8 cellular contexts compared by ENCODE assay signal in the genomic region with DNA sequence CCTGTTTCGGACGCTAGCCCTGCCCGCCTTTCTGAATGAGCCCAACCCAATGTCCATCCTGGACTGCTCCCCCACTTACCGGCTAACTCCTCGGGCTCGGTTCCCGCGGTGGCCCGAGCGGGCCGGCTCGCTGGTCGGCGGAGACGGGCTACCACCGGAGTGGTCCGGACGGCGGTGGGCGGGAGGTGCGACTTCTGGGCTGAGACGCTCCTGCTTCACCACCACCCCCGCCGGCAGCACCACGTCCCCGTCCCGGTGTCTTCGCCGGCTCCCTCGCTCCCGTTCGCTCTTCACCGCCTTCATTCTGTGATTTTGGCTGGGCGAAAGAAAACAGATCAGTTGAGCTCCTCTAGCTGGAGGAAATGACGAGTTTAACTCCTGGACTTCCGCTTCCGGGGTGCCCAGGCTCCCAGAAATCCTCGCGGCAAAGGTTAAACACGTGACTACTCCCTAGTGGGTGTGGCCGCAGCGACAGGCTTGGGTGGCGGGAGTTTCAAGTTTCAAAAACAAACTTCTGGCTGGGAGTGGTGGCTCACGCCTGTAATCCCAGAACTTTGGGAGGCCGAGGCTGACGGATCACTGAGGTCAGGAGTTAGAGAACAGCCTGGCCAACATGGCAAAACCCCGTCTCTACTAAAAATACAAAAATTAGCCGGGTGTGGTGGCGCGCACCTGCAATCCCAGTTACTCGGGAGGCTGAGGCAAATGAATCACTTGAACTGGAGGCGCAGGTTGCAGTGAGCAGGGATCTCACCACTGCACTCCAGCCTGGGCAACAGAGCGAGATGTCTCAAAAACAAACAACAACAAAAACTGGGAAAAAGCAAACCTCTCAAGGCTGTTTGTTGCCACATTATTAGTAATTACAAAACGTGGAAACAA. TPM values are rescaled to one million over a fixed set of nuclear protein-coding genes. Genes with fewer than 3 reads are reported as not detected.
DNase-seq lines count a peak whose midpoint lies in the region; ATAC-seq and TF ChIP-seq lines count a peak whose summit lies in the region.

A gene with protein sequence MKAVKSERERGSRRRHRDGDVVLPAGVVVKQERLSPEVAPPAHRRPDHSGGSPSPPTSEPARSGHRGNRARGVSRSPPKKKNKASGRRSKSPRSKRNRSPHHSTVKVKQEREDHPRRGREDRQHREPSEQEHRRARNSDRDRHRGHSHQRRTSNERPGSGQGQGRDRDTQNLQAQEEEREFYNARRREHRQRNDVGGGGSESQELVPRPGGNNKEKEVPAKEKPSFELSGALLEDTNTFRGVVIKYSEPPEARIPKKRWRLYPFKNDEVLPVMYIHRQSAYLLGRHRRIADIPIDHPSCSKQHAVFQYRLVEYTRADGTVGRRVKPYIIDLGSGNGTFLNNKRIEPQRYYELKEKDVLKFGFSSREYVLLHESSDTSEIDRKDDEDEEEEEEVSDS (minus strand): TSS at position 367 of the 882 bp plus-strand sequence. CDS start 64 bp downstream, at position 303.

- H4K20me1 ChIP-seq in GM23248 (ENCODE audit: insufficient read depth) (0 out of 2 replicates have a peak, but pooled peaks cover 3% of the 10 kb centered on the region), fibroblast of lung (ENCODE audit: control insufficient read depth, extremely low read depth, insufficient read depth, low read length) (no peaks in the 10 kb centered on the region)

- H3K36me3 Mint-ChIP-seq in naive thymus-derived CD4-positive, alpha-beta T cell, result peaks cover 3 to 22% (median 8%) of the 10 kb centered on the region in 5 donors
- peaks cover 29% of the 10 kb centered on the region for H3K36me3 Mint-ChIP-seq in stimulated activated memory B cell treated with anti-CD40 and anti-IgM and Interleukin-4, amounts not matched to agents 10 μg/mL and 1 μg/mL and 100 μg/mL, for 72 hours

- H3K27me3 ChIP-seq in GM23248 (replicated peaks; ENCODE audit: insufficient read depth) (no peaks in the 10 kb centered on the region), fibroblast of lung (ENCODE audit: control insufficient read depth, insufficient read depth, low read length) (no peaks in the 10 kb centered on the region)
- H3K27me3 ChIP-seq in naive thymus-derived CD4-positive, alpha-beta T cell (ENCODE audit: control insufficient read depth in 2 of 2, insufficient read depth in 2 of 2, low read length in 2 of 2), result no peaks in the 10 kb centered on the region

- intact Hi-C loops in naive thymus-derived CD4-positive, alpha-beta T cell (cut with micrococcal nuclease), result loop anchor here (1.0 to 10.0 kb wide), 12 partner anchors 40 to 1399 kb away; a partner anchor contains a TSS

- POLR2A ChIA-PET in RWPE1 (lab: Yijun Ruan, JAX; ENCODE audit: low non-redundant PET), result interaction anchor here (0.6 kb wide), 2 partner anchors 10 to 100 kb away, joined by 3 to 5 read pairs; no protein-coding TSS in a partner anchor
- POLR2A ChIA-PET in naive thymus-derived CD4-positive, alpha-beta T cell (lab: Charles Lee), result interaction anchor here (1.0 to 1.7 kb wide), 9 partner anchors 21 to 137 kb away, joined by 3 to 20 read pairs (median 4); a partner anchor contains a TSS

- H3K4me1 Mint-ChIP-seq in naive thymus-derived CD4-positive, alpha-beta T cell, result peaks cover 23 to 51% (median 45%) of the 10 kb centered on the region in 7 donors
- H3K4me1 Mint-ChIP-seq in stimulated activated memory B cell treated with anti-CD40 and anti-IgM and Interleukin-4, amounts not matched to agents 10 μg/mL and 1 μg/mL and 100 μg/mL, for 72 hours, result peaks cover 34% of the 10 kb centered on the region

- H3F3A ChIP-seq in GM23248 (ENCODE audit: insufficient read depth), result peaks cover 22% of the 10 kb centered on the region

- no peaks in the 10 kb centered on the region for H3K9me2 ChIP-seq in GM23248 (ENCODE audit: insufficient read depth)

- peak within 1 kb of the TSS; percentile 97 to 100 (median 99) for H3K4me3 Mint-ChIP-seq in naive thymus-derived CD4-positive, alpha-beta T cell
- H3K4me3 Mint-ChIP-seq in stimulated activated memory B cell treated with anti-CD40 and anti-IgM and Interleukin-4, amounts not matched to agents 10 μg/mL and 1 μg/mL and 100 μg/mL, for 72 hours, result peak within 1 kb of the TSS; percentile 92

- DNase-seq in DMS114 treated with DMSO at 0.1 percent for 48 hours (lab: John Stamatoyannopoulos, UW; ENCODE audit: unreplicated experiment), result peak; percentile 94
- peak; percentile 98 for DNase-seq in GM23248
- DNase-seq in LoVo (ENCODE audit: low spot score), result peak; percentile 91
- peak; percentile 96 for DNase-seq in RWPE1 (ENCODE audit: low spot score)
- peak; percentile 80 to 85 for DNase-seq in activated T-helper 1 cell treated with anti-CD3 and anti-CD28 coated beads, Interleukin-2, amount 50 U/mL, for 16 hours (ENCODE audit: low read depth in 1 of 2, low spot score in 1 of 2)
- peak; percentile 90 to 91 for DNase-seq in fibroblast of lung (ENCODE audit: low read depth in 2 of 2)
- DNase-seq in naive thymus-derived CD4-positive, alpha-beta T cell, result peak; percentile 67 to 94 (median 92)

- TF ChIP-seq CTCF in RWPE1 (conservative IDR thresholded peaks at IDR 0.05; ENCODE audit: low read depth), result no peak
- no peak for TF ChIP-seq CTCF in fibroblast of lung (conservative IDR thresholded peaks at IDR 0.05 in 1 of 2, IDR thresholded peaks at IDR 0.05 in 1 of 2; ENCODE audit: low read depth in 1 of 2, low read length in 2 of 2)

- peak within 1 kb of the TSS; percentile 93 for H3K4me2 ChIP-seq in GM23248 (ENCODE audit: unreplicated experiment)
- H3K4me2 ChIP-seq in fibroblast of lung (ENCODE audit: extremely low read depth, insufficient read depth, low read length), result peak within 1 kb of the TSS; percentile 92

- CTCF ChIA-PET in RWPE1 (lab: Yijun Ruan, JAX), result interaction anchor here (0.7 kb wide), 1 partner anchor 837 kb away, joined by 3 read pairs; no protein-coding TSS in a partner anchor
- CTCF ChIA-PET in naive thymus-derived CD4-positive, alpha-beta T cell (lab: Charles Lee), result interaction anchor here (1.0 to 1.3 kb wide), 2 partner anchors 48 to 52 kb away, joined by 3 read pairs; no protein-coding TSS in a partner anchor

- peak within 1 kb of the TSS; percentile 91 to 99 (median 98) for H3K27ac Mint-ChIP-seq in naive thymus-derived CD4-positive, alpha-beta T cell
- H3K27ac Mint-ChIP-seq in stimulated activated memory B cell treated with anti-CD40 and anti-IgM and Interleukin-4, amounts not matched to agents 10 μg/mL and 1 μg/mL and 100 μg/mL, for 72 hours, result peak within 1 kb of the TSS; percentile 92

- H3K27ac ChIP-seq in GM23248 (peak within 1 kb of the TSS; percentile 82), RWPE1 (peak within 1 kb of the TSS; percentile 79), fibroblast of lung (ENCODE audit: insufficient read depth, low read length) (peak within 1 kb of the TSS; percentile 95)
- peak within 1 kb of the TSS; percentile 94 for H3K27ac ChIP-seq in naive thymus-derived CD4-positive, alpha-beta T cell (ENCODE audit: low read depth, low read length)

- peak within 1 kb of the TSS; percentile 81 for H2AFZ ChIP-seq in GM23248
- H2AFZ ChIP-seq in fibroblast of lung (ENCODE audit: low read length), result peak within 1 kb of the TSS; percentile 67

- peak; percentile 99 for ATAC-seq in naive thymus-derived CD4-positive, alpha-beta T cell
- peak; percentile 98 for ATAC-seq in stimulated activated memory B cell treated with anti-CD40 and anti-IgM and Interleukin-4, amounts not matched to agents 10 μg/mL and 1 μg/mL and 100 μg/mL, for 72 hours

- H3K79me2 ChIP-seq in GM23248 (ENCODE audit: insufficient read depth) (peaks cover 49% of the 10 kb centered on the region), fibroblast of lung (ENCODE audit: control insufficient read depth, insufficient read depth, low read length) (peaks cover 35% of the 10 kb centered on the region)

- H3K9ac ChIP-seq in GM23248 (peak within 1 kb of the TSS; percentile 98), fibroblast of lung (ENCODE audit: insufficient read depth, low read length) (peak within 1 kb of the TSS; percentile 94)

- peak within 1 kb of the TSS; percentile 99 for H3K4me3 ChIP-seq in GM23248
- peak within 1 kb of the TSS; percentile 78 to 99 (median 88) for H3K4me3 ChIP-seq in fibroblast of lung (replicated peaks in 1 of 4; ENCODE audit: control extremely low read depth in 1 of 4, insufficient read depth in 1 of 4, low read depth in 3 of 4, low read length in 4 of 4)
- H3K4me3 ChIP-seq in naive thymus-derived CD4-positive, alpha-beta T cell (ENCODE audit: low read length), result peak within 1 kb of the TSS; percentile 92

- H3K9me3 ChIP-seq in GM23248 (ENCODE audit: low read depth) (no peaks in the 10 kb centered on the region), fibroblast of lung (ENCODE audit: control insufficient read depth, insufficient read depth, low read depth, low read length) (no peaks in the 10 kb centered on the region)
- H3K9me3 ChIP-seq in naive thymus-derived CD4-positive, alpha-beta T cell (ENCODE audit: control insufficient read depth in 2 of 3, low read length in 3 of 3), result no peaks in the 10 kb centered on the region

- in situ Hi-C loops in GM23248 (cut with MboI), result no loop called here

- H3K36me3 ChIP-seq in GM23248 (ENCODE audit: low read depth), result peaks cover 6% of the 10 kb centered on the region; the same call in 1 of the 2 replicates
- no peaks in the 10 kb centered on the region for H3K36me3 ChIP-seq in fibroblast of lung (ENCODE audit: control insufficient read depth, insufficient read depth, low read length)
- peaks cover 0 to 14% (median 0%) of the 10 kb centered on the region in 3 experiments for H3K36me3 ChIP-seq in naive thymus-derived CD4-positive, alpha-beta T cell (ENCODE audit: control insufficient read depth in 2 of 3, insufficient read depth in 3 of 3, low read length in 3 of 3)

- peaks cover 28% of the 10 kb centered on the region for H3K4me1 ChIP-seq in GM23248 (ENCODE audit: insufficient read depth)
- H3K4me1 ChIP-seq in fibroblast of lung (ENCODE audit: control insufficient read depth, extremely low read depth, insufficient read depth, low read length), result peaks cover 16% of the 10 kb centered on the region
- H3K4me1 ChIP-seq in naive thymus-derived CD4-positive, alpha-beta T cell (ENCODE audit: control insufficient read depth in 2 of 2, insufficient read depth in 2 of 2, low read length in 2 of 2), result peaks cover 10 to 24% of the 10 kb centered on the region in 2 donors

- H3K9me3 Mint-ChIP-seq in naive thymus-derived CD4-positive, alpha-beta T cell, result peaks cover 0 to 2% (median 0%) of the 10 kb centered on the region in 11 donors
- H3K9me3 Mint-ChIP-seq in stimulated activated memory B cell treated with anti-CD40 and anti-IgM and Interleukin-4, amounts not matched to agents 10 μg/mL and 1 μg/mL and 100 μg/mL, for 72 hours, result no peaks in the 10 kb centered on the region

- H3K27me3 Mint-ChIP-seq in naive thymus-derived CD4-positive, alpha-beta T cell, result peaks cover 0 to 6% (median 0%) of the 10 kb centered on the region in 5 donors
- H3K27me3 Mint-ChIP-seq in stimulated activated memory B cell treated with anti-CD40 and anti-IgM and Interleukin-4, amounts not matched to agents 10 μg/mL and 1 μg/mL and 100 μg/mL, for 72 hours, result no peaks in the 10 kb centered on the region

- WGBS in GM23248 (ENCODE audit: low coverage in 1 of 2, low lambda C conversion rate in 2 of 2, missing lambda C conversion rate in 2 of 2), 2 experiments, result 10 to 13% methylated on average over 42 to 54 of the region's 54 CpGs

RNA-seq across cellular contexts. Expression of the gene that starts here (rescaled TPM):
- 12.3 and 12.4 TPM in 2 replicates for total RNA-seq in GM23248 (2014; rRNA removed; shearing (Covaris generic))
- 7.4 and 9.8 TPM in 2 replicates for polyA plus RNA-seq in GM23248 (2016; fragmentation: Nextera tagmentation; extraction: Ambion mirVana)
- total RNA-seq in fibroblast of lung, result 10.9 and 11.3 TPM in 2 replicates
- 8.0 and 8.2 TPM in 2 replicates for polyA plus RNA-seq in fibroblast of lung
- 7.1 and 9.5 TPM in 2 replicates for polyA plus RNA-seq in fibroblast of lung (2012)
- polyA minus RNA-seq in fibroblast of lung (ENCODE audit: low replicate concordance), result 3.5 and 4.5 TPM in 2 replicates
- total RNA-seq in naive thymus-derived CD4-positive, alpha-beta T cell, result 10 to 100 TPM; 27.8 to 53.6 (median 36.7) TPM
- polyA plus RNA-seq in naive thymus-derived CD4-positive, alpha-beta T cell, result 1 to 10 TPM; 5.2 to 5.5 TPM

Comparison
In these comparisons a context has a peak if more than half of its experiments do, and no peak if none do; other contexts are left out.
1. Peak in every context shown above with its lines: DNase-seq, ATAC-seq, H3K4me3 ChIP-seq and H3K27ac ChIP-seq.